ENCODE assay signal across 10 cellular contexts in the genomic region with DNA sequence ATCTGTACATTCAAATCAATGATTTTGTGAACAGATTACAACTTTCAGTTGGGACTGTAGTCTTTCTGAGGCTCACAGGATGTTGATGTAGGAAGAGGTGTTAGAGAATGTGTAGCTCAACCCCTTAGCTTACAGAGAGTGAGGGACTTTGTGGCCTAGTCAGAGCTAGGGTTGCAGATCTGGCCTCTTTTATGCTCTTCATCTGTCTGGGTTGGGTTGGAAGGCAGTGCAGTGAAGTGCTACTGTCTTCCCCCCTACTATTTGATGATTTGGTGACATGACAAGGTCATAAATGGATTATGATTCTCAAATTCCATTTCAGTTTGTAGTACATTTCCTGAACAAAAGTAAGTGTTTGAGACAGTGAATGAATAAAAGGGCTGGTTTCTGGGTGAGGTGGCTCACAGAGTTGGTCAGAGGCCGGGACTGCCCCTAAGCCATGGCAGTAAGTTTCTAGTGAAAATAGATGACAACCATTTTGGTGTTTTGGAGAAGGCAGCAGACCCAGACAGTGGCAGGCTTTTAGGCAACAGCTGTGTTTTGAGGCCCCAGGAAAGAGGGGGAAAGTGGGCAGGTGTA. TPM values are rescaled to one million over a fixed set of nuclear protein-coding genes. Genes with fewer than 3 reads are reported as not detected.
DNase-seq lines count a peak whose midpoint lies in the region; ATAC-seq, FAIRE-seq and TF ChIP-seq lines count a peak whose summit lies in the region.
"Had no signal": no experiment of that assay in that cellular context is flagged by ENCODE, and none has a peak within 500 bp of the region (broad histone marks: within the 10 kb centered on the region; RNA-seq: fewer than 3 reads in every experiment).

No MANE protein-coding gene starts in this region.

- WGBS in GM12878 (ENCODE audit: insufficient coverage, insufficient replicate concordance, low lambda C conversion rate, missing lambda C conversion rate), result 0% methylated on average over 1 of the region's 1 CpG
- 71 to 81% (median 74%) methylated on average over 1 of the region's 1 CpG for WGBS in spleen, 5 donors
- no CpG with 5 or more reads among the region's 1 CpG for WGBS in neuronal stem cell (ENCODE audit: extremely low coverage in 2 of 2, insufficient read length in 2 of 2, insufficient replicate concordance in 1 of 2), 2 donors
- WGBS in adrenal gland, 4 donors, result 97 to 100% (median 99%) methylated on average over 1 of the region's 1 CpG

- no peak overlapping the region for H3K9ac ChIP-seq in PC-3 (ENCODE audit: low read length)
- H3K9ac ChIP-seq in GM12878 (ENCODE audit: control insufficient read depth, insufficient read depth, low read length), result no peak overlapping the region
- H3K9ac ChIP-seq in neuronal stem cell (ENCODE audit: low read depth, low read length, poor library complexity), result no peak overlapping the region

- no peaks in the 10 kb centered on the region for H3K27me3 ChIP-seq in PC-3 (ENCODE audit: low read length)
- no peaks in the 10 kb centered on the region; a peak in 1 of 4 replicates for H3K27me3 ChIP-seq in GM12878 (replicated peaks in 1 of 2; ENCODE audit: control insufficient read depth in 2 of 2, insufficient read depth in 2 of 2, low read length in 1 of 2)
- H3K27me3 ChIP-seq in spleen (replicated peaks in 1 of 7), result no peaks in the 10 kb centered on the region
- no peaks in the 10 kb centered on the region for H3K27me3 ChIP-seq in neuronal stem cell (ENCODE audit: control insufficient read depth in 3 of 3, insufficient read depth in 3 of 3, low read depth in 1 of 3, low read length in 3 of 3)
- no peaks in the 10 kb centered on the region for H3K27me3 ChIP-seq in adrenal gland

- H3K4me2 ChIP-seq in PC-3 (ENCODE audit: low read length) (peak overlapping the region; percentile 12), GM12878 (ENCODE audit: control insufficient read depth, insufficient read depth) (no peak overlapping the region), neuronal stem cell (ENCODE audit: insufficient read depth, low read length, poor library complexity, severe bottlenecking) (no peak overlapping the region)

- no peak overlapping the region for H2BK5ac ChIP-seq in neuronal stem cell (ENCODE audit: low read length)

- H2AFZ ChIP-seq in PC-3 (ENCODE audit: low read length) (no peak overlapping the region), GM12878 (ENCODE audit: control insufficient read depth, low read depth, low read length) (no peak overlapping the region), neuronal stem cell (ENCODE audit: low read length) (no peak overlapping the region)

- H4K8ac ChIP-seq in neuronal stem cell (ENCODE audit: low read depth, low read length), result no peak overlapping the region

- no peak overlapping the region for H4K91ac ChIP-seq in neuronal stem cell (ENCODE audit: low read depth, low read length, poor library complexity)

- no peaks in the 10 kb centered on the region for H3K79me1 ChIP-seq in neuronal stem cell (ENCODE audit: low read depth, low read length)

- no peak for TF ChIP-seq CTCF in PC-3 (conservative IDR thresholded peaks at IDR 0.05; ENCODE audit: low read depth, low read length)
- no peak for TF ChIP-seq CTCF in GM12878 (IDR thresholded peaks at IDR 0.05 in 2 of 3, conservative IDR thresholded peaks at IDR 0.05 in 1 of 3; ENCODE audit: control insufficient read depth in 2 of 3, extremely low read depth in 1 of 3, insufficient read depth in 1 of 3, low read depth in 3 of 3, low read length in 3 of 3)
- no peak for TF ChIP-seq CTCF in spleen (IDR thresholded peaks at IDR 0.05 in 8 of 11, conservative IDR thresholded peaks at IDR 0.05 in 3 of 11)
- no peak for TF ChIP-seq CTCF in adrenal gland (IDR thresholded peaks at IDR 0.05)

- RAD21 ChIA-PET in GM12878 (lab: Charles Lee; ENCODE audit: unreplicated experiment), result interaction anchor here (0.9 to 2.6 kb wide), 9 partner anchors 22 to 107 kb away, joined by 3 to 10 read pairs (median 4); no protein-coding TSS in a partner anchor

- H2AK5ac ChIP-seq in neuronal stem cell (ENCODE audit: low read depth, low read length), result no peak overlapping the region

- no peak for TF ChIP-seq POLR2A in GM12878 (IDR thresholded peaks at IDR 0.05; ENCODE audit: low read depth, low read length)
- no peak for TF ChIP-seq POLR2A in spleen (IDR thresholded peaks at IDR 0.05)
- TF ChIP-seq POLR2A in adrenal gland (IDR thresholded peaks at IDR 0.05), result no peak

- peaks cover 99% of the 10 kb centered on the region for H3K79me2 ChIP-seq in PC-3 (ENCODE audit: low read length)
- no peaks in the 10 kb centered on the region for H3K79me2 ChIP-seq in GM12878 (ENCODE audit: control insufficient read depth, insufficient read depth, low read length)

- no peak overlapping the region for H3K14ac ChIP-seq in neuronal stem cell (ENCODE audit: low read length)

- no peaks in the 10 kb centered on the region for H3K9me2 ChIP-seq in PC-3 (replicated peaks; ENCODE audit: low read length)

- TF ChIP-seq RAD21 in GM12878 (IDR thresholded peaks at IDR 0.05; ENCODE audit: insufficient read depth, low read depth, low read length), result no peak

- POLR2A ChIA-PET in PC-3 (lab: Charles Lee; ENCODE audit: unreplicated experiment) (no interaction called here), GM12878 (lab: Charles Lee) (interaction anchor here (0.6 to 1.2 kb wide), 3 partner anchors 12 to 26 kb away, joined by 3 to 4 read pairs (median 3); no protein-coding TSS in a partner anchor)

- H3K27ac ChIP-seq in PC-3 (ENCODE audit: low read length) (0 out of 2 replicates have a peak overlapping the region, but pooled peaks have one; percentile 9), GM12878 (ENCODE audit: control insufficient read depth, insufficient read depth) (no peak overlapping the region), spleen (peak overlapping the region; percentile 24 to 92 (median 80)), neuronal stem cell (replicated peaks; ENCODE audit: low read length) (no peak overlapping the region), adrenal gland (no peak overlapping the region)

- SMC1A ChIA-PET in GM12878 (lab: Charles Lee; ENCODE audit: uncharacterized antibody, unreplicated experiment), result interaction anchor here (0.6 to 3.9 kb wide), 11 partner anchors 9 to 729 kb away, joined by 3 to 26 read pairs (median 3); no protein-coding TSS in a partner anchor

- H4K20me1 ChIP-seq in PC-3 (ENCODE audit: low read length) (peaks cover 61% of the 10 kb centered on the region), GM12878 (ENCODE audit: control insufficient read depth, insufficient read depth) (no peaks in the 10 kb centered on the region)

- no peak overlapping the region for H3K23ac ChIP-seq in neuronal stem cell (ENCODE audit: low read depth, low read length, poor library complexity)

- no peaks in the 10 kb centered on the region for H3F3A ChIP-seq in PC-3 (ENCODE audit: low read length, unreplicated experiment)

- no peak overlapping the region for H2BK120ac ChIP-seq in neuronal stem cell (ENCODE audit: low read depth, low read length)

- peak; percentile 32 for DNase-seq in PC-3
- DNase-seq in GM12878 (ENCODE audit: low read depth, low spot score), result no peak
- no peak for DNase-seq in spleen
- no peak for DNase-seq in NCI-H2227 treated with DMSO at 0.1 percent for 48 hours (lab: John Stamatoyannopoulos, UW)
- DNase-seq in mesenteric fat pad (ENCODE audit: low spot score), result no peak
- no peak for DNase-seq in neuronal stem cell (ENCODE audit: low spot score)
- DNase-seq in adrenal gland, result no peak
- DNase-seq: NCI-H446 treated with DMSO at 0.1 percent for 48 hours had no signal

- H3K4me1 ChIP-seq in PC-3 (ENCODE audit: insufficient read depth, low read length) (peaks cover 23% of the 10 kb centered on the region), GM12878 (ENCODE audit: control insufficient read depth, insufficient read depth, low read length) (peaks cover 21% of the 10 kb centered on the region), spleen (peaks cover 31 to 100% (median 95%) of the 10 kb centered on the region in 6 donors), neuronal stem cell (ENCODE audit: control insufficient read depth in 2 of 2, insufficient read depth in 1 of 2, low read depth in 1 of 2, low read length in 2 of 2) (no peaks in the 10 kb centered on the region), adrenal gland (replicated peaks in 1 of 2) (no peaks in the 10 kb centered on the region)

- TF ChIP-seq EP300 in GM12878 (IDR thresholded peaks at IDR 0.05; ENCODE audit: borderline replicate concordance in 1 of 2, control insufficient read depth in 1 of 2, low read depth in 2 of 2, low read length in 2 of 2), result no peak

- H3K36me3 ChIP-seq in PC-3 (ENCODE audit: low read depth, low read length), result peaks cover 30% of the 10 kb centered on the region
- H3K36me3 ChIP-seq in GM12878 (ENCODE audit: control insufficient read depth in 2 of 2, insufficient read depth in 2 of 2, low read length in 1 of 2), result no peaks in the 10 kb centered on the region
- H3K36me3 ChIP-seq in spleen, result no peaks in the 10 kb centered on the region
- H3K36me3 ChIP-seq in neuronal stem cell (replicated peaks in 1 of 2; ENCODE audit: control insufficient read depth in 2 of 2, insufficient read depth in 2 of 2, low read length in 2 of 2), result peaks cover 0 to 59% of the 10 kb centered on the region in 2 donors
- no peaks in the 10 kb centered on the region for H3K36me3 ChIP-seq in adrenal gland (replicated peaks in 1 of 2)

- no peak for FAIRE-seq in GM12878 (lab: Jason Lieb, UNC)
- FAIRE-seq: TTC549 had no signal

- no peak overlapping the region for H3K18ac ChIP-seq in neuronal stem cell (ENCODE audit: low read length)

- no peaks in the 10 kb centered on the region for H3K9me3 ChIP-seq in PC-3 (ENCODE audit: low read length)
- H3K9me3 ChIP-seq in GM12878 (replicated peaks; ENCODE audit: control insufficient read depth, insufficient read depth, low read length), result peaks cover 9% of the 10 kb centered on the region
- H3K9me3 ChIP-seq in spleen, result no peaks in the 10 kb centered on the region
- peaks cover 0 to 43% of the 10 kb centered on the region in 2 donors for H3K9me3 ChIP-seq in neuronal stem cell (replicated peaks in 1 of 2; ENCODE audit: control insufficient read depth in 2 of 2, insufficient read depth in 1 of 2, low read depth in 1 of 2, low read length in 2 of 2)
- no peaks in the 10 kb centered on the region for H3K9me3 ChIP-seq in adrenal gland (replicated peaks in 1 of 3)

- H3K4ac ChIP-seq in neuronal stem cell (ENCODE audit: low read length), result no peak overlapping the region

- in situ Hi-C loops in GM12878 (cut with MboI), result no loop called here

- CTCF ChIA-PET in PC-3 (lab: Charles Lee), result no interaction called here
- CTCF ChIA-PET in GM12878 (lab: Yijun Ruan, JAX), result interaction anchor here (0.6 to 1.7 kb wide), 6 partner anchors 9 to 52 kb away, joined by 3 to 4 read pairs (median 3); no protein-coding TSS in a partner anchor

- no peak overlapping the region for H2BK15ac ChIP-seq in neuronal stem cell (ENCODE audit: low read length)

- intact Hi-C loops in PC-3 (cut with micrococcal nuclease), result no loop called here
- intact Hi-C loops in GM12878 (cut with micrococcal nuclease; ENCODE audit: unreplicated experiment), result no loop called here
- intact Hi-C loops in spleen (cut with DNase I; ENCODE audit: low total_unique reads), result no loop called here
- intact Hi-C loops in adrenal gland (cut with DNase I), result no loop called here

- peak; percentile 48 for ATAC-seq in GM18498 (IDR thresholded peaks at IDR 0.05; ENCODE audit: unreplicated experiment)
- ATAC-seq in PC-3, result peak; percentile 44
- ATAC-seq in GM12878, result peak; percentile 51

- BruUV-seq in PC-3 (replicated peaks; lab: Mats Ljungman, UMichigan) (no TSS peak), GM12878 (replicated peaks; lab: Mats Ljungman, UMichigan) (no TSS peak)

- H2BK12ac ChIP-seq in neuronal stem cell (ENCODE audit: low read length), result no peak overlapping the region

- H3K4me3 ChIP-seq in PC-3 (ENCODE audit: low read length) (no peak overlapping the region), GM12878 (no peak overlapping the region), spleen (peak overlapping the region in 1 of 8 donors; percentile 15), neuronal stem cell (ENCODE audit: low read length in 2 of 2) (no peak overlapping the region), adrenal gland (no peak overlapping the region)

RNA-seq across cellular contexts. Expression of a gene that starts 21.6 kb away (rescaled TPM):
- total RNA-seq in PC-3 (2014; rRNA removed) (133 and 167 TPM in 2 replicates), GM12878 (2014; rRNA removed) (9.0 and 9.2 TPM in 2 replicates), GM12878 (2014; rRNA removed; fragmentation: Illumina TruSeq; extraction: Trizol) (10.4 and 12.1 TPM in 2 replicates), GM12878 (2021) (17.2 and 19.8 TPM in 2 replicates), spleen (100 to 1,000 TPM in 1 of 7 donors, 10 to 100 TPM in 6; 69.5 to 108 (median 73.1) TPM), mesenteric fat pad (117 TPM), adrenal gland (10 to 100 TPM; 11.6 to 29.4 (median 22.9) TPM)
- 37.7 and 39.0 TPM in 2 replicates for total RNA-seq in GM12878 (2013; cell fraction: nucleolus; rRNA removed)
- polyA plus RNA-seq in GM12878 (2011; ENCODE audit: low read depth), result 1.1 TPM
- polyA plus RNA-seq in GM12878 (2011; rRNA removed) (45.7 and 50.4 TPM in 2 replicates), GM12878 (2014; fragmentation: Illumina TruSeq; extraction: Trizol) (17.9 and 18.9 TPM in 2 replicates), GM12878 (2014; fragmentation: Nextera tagmentation; extraction: Ambion mirVana) (1 to 10 TPM; 1.9 to 2.5 TPM), GM12878 (2014; rRNA removed) (12.4 and 13.1 TPM in 2 replicates), GM12878 (2016; fragmentation: Nextera tagmentation; extraction: Ambion mirVana) (1 to 10 TPM; 2.6 to 2.9 TPM), spleen (10 to 100 TPM; 16.7 to 19.0 (median 17.3) TPM), adrenal gland (10 to 100 TPM in 2 of 3 donors, 1 to 10 TPM in 1; 8.7 to 17.1 (median 15.9) TPM)
- polyA plus RNA-seq in GM12878 (2011; cell fraction: cytosol; rRNA removed), result 38.5 and 40.0 TPM in 2 replicates
- polyA plus RNA-seq in GM12878 (2011; cell fraction: nucleus; rRNA removed), result 113 and 120 TPM in 2 replicates
- 1.4 and 1.6 TPM in 2 replicates for polyA plus RNA-seq in GM12878 (2012)
- 94.8 and 109 TPM in 2 replicates for polyA minus RNA-seq in GM12878 (2011; rRNA and poly(A)+ RNA removed)
- polyA minus RNA-seq in GM12878 (2011; cell fraction: cytosol; rRNA and poly(A)+ RNA removed), result 26.1 and 26.6 TPM in 2 replicates
- 133 and 207 TPM in 2 replicates for polyA minus RNA-seq in GM12878 (2011; cell fraction: nucleus; rRNA and poly(A)+ RNA removed)
- polyA plus RNA-seq in neuronal stem cell (2013, experiment 1 of 2), result 89.8 TPM
- 89.7 TPM for polyA plus RNA-seq in neuronal stem cell (2013, experiment 2 of 2)

Comparison
In these comparisons a context has a peak if more than half of its experiments do, and no peak if none do; other contexts are left out.
1. H3K27ac ChIP-seq: peak in PC-3 (single experiment) and spleen (8 of 8); none in GM12878 (single experiment), neuronal stem cell (single experiment) and adrenal gland (0 of 5).
2. Peak in every context shown above with its lines, with median percentiles within 50 percentile points of each other: ATAC-seq.